In the genomic region with DNA sequence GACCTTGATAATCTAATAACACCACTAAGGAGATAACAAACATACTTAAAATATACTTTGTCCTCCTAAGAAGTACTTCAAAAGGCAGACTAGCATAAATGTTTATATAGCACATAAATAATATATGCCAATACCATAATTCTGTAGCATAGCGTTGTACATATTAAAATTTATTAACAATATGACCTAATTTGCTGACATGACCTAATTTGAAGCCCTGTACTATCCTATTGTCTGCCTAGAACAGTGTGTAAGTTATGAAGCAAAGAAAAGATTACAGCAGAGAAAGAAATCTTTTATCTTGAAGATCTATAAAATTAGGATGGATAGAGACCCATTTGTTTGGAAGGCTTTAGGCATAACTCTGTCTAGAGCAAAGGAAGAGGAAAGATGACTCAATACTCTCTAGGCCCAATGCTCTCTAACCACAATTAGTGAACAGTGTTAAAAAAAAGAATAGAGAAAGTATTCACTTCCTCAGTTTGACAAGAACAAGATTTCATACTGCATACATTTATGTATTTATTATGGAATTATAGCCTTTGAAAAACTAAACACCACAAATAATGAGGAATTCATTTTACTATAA, we compare ENCODE assay signal across 11 cellular contexts.
DNase-seq lines count a peak whose midpoint lies in the region; ATAC-seq and TF ChIP-seq lines count a peak whose summit lies in the region.
"Had no signal": no experiment of that assay in that cellular context is flagged by ENCODE, and none has a peak within 500 bp of the region (broad histone marks: within the 10 kb centered on the region; RNA-seq: fewer than 3 reads in every experiment).

No MANE protein-coding gene starts in this region.

- ATAC-seq in HG02610 (IDR thresholded peaks at IDR 0.05; ENCODE audit: unreplicated experiment): peak; percentile 83
- no peak for ATAC-seq in activated naive CD4-positive, alpha-beta T cell treated with anti-CD3 and anti-CD28 coated beads, Interleukin-2, amount 50 U/mL, for 72 hours

- no peaks in the 10 kb centered on the region for H3K36me3 ChIP-seq in adrenal gland (replicated peaks in 1 of 2)
- H3K36me3 ChIP-seq: cardiac muscle cell had no signal

- H3K9me3 ChIP-seq in adrenal gland (replicated peaks in 1 of 3): no peaks in the 10 kb centered on the region

- intact Hi-C loops in adrenal gland (cut with DNase I): no loop called here

- H3K4me3 ChIP-seq in GM12865 (ENCODE audit: low read depth, low read length) (no peak overlapping the region), fibroblast of the aortic adventitia (ENCODE audit: low read depth, low read length) (no peak overlapping the region), adrenal gland (no peak overlapping the region)
- H3K4me3 ChIP-seq: cardiac muscle cell had no signal

- peaks cover 37 to 40% of the 10 kb centered on the region in 2 donors for H3K36me3 Mint-ChIP-seq in activated naive CD4-positive, alpha-beta T cell treated with anti-CD3 and anti-CD28 coated beads, Interleukin-2, amount 50 U/mL, for 72 hours

- WGBS in adrenal gland, 4 donors: 80 to 89% (median 87%) methylated on average over 1 of the region's 1 CpG

- peak overlapping the region in 1 of 2 donors; percentile 61 for H3K27ac Mint-ChIP-seq in activated naive CD4-positive, alpha-beta T cell treated with anti-CD3 and anti-CD28 coated beads, Interleukin-2, amount 50 U/mL, for 72 hours

- H3K9me3 Mint-ChIP-seq in activated naive CD4-positive, alpha-beta T cell treated with anti-CD3 and anti-CD28 coated beads, Interleukin-2, amount 50 U/mL, for 72 hours: peaks cover 21 to 22% of the 10 kb centered on the region in 2 donors

- no peaks in the 10 kb centered on the region for H3K27me3 ChIP-seq in adrenal gland
- H3K27me3 ChIP-seq: cardiac muscle cell had no signal

- DNase-seq in GM12865 (ENCODE audit: low read depth) (peak; percentile 5), NOMO-1 (lab: John Stamatoyannopoulos, UW; ENCODE audit: unreplicated experiment in 2 of 2) (peak; percentile 63 to 87), fibroblast of the aortic adventitia (ENCODE audit: low read depth) (peak; percentile 22), LoVo (ENCODE audit: low spot score) (no peak), adrenal gland (no peak)
- no peak for DNase-seq in activated naive CD4-positive, alpha-beta T cell treated with anti-CD3 and anti-CD28 coated beads, Interleukin-2, amount 50 U/mL, for 72 hours (ENCODE audit: low spot score in 2 of 2)
- no peak for DNase-seq in activated effector memory CD4-positive, alpha-beta T cell treated with Interleukin-2 at 50 U/mL for 16 hours
- DNase-seq: activated CD4-positive, alpha-beta T cell treated with anti-CD3 and anti-CD28 coated beads for 48 hours; hippocampal formation had no signal

- no peaks in the 10 kb centered on the region for H3K4me1 ChIP-seq in adrenal gland (replicated peaks in 1 of 2)

- no peak overlapping the region for H3K27ac ChIP-seq in adrenal gland
- H3K27ac ChIP-seq: cardiac muscle cell had no signal

- TF ChIP-seq POLR2A in adrenal gland (IDR thresholded peaks at IDR 0.05): no peak

- TF ChIP-seq CTCF in GM12865 (IDR thresholded peaks at IDR 0.05; ENCODE audit: insufficient read depth, low read depth, low read length, missing control alignments) (no peak), fibroblast of the aortic adventitia (IDR thresholded peaks at IDR 0.05; ENCODE audit: insufficient read depth, low read length) (no peak), adrenal gland (IDR thresholded peaks at IDR 0.05) (no peak)

Comparison
In these comparisons a context has a peak if more than half of its experiments do, and no peak if none do; other contexts are left out.
1. DNase-seq: peak in GM12865 (single experiment), NOMO-1 (2 of 2) and fibroblast of the aortic adventitia (single experiment); none in LoVo (single experiment), activated naive CD4-positive, alpha-beta T cell treated with anti-CD3 and anti-CD28 coated beads, Interleukin-2, amount 50 U/mL, for 72 hours (0 of 2), activated effector memory CD4-positive, alpha-beta T cell treated with Interleukin-2 at 50 U/mL for 16 hours (single experiment) and adrenal gland (0 of 7).